22 cellular contexts compared by ENCODE assay signal in genomic region chr12:121723200-121723599, GRCh38. TPM values are rescaled to one million over a fixed set of nuclear protein-coding genes. Genes with fewer than 3 reads are reported as not detected.
"Had no signal": no experiment of that assay in that cellular context is flagged by ENCODE, and none has a peak within 500 bp of the region (broad histone marks: within the 10 kb centered on the region; RNA-seq: fewer than 3 reads in every experiment).

No MANE protein-coding gene starts in this region.

- H3K36me3 ChIP-seq: neutrophil, suprapubic skin had no signal

- H2AFZ ChIP-seq: parathyroid adenoma had no signal

- H3K4me3 ChIP-seq: lung, mucosa of descending colon, smooth muscle cell, suprapubic skin, upper lobe of left lung had no signal

- H3K4me2 ChIP-seq: smooth muscle cell had no signal

- H3K9ac ChIP-seq: parathyroid adenoma had no signal

- DNase-seq: cortex of kidney; effector memory CD8-positive, alpha-beta T cell; hypothalamus; immature natural killer cell; islet precursor cell; mucosa of descending colon; naive B cell; stimulated activated CD4-positive, alpha-beta T cell treated with anti-CD3 and anti-CD28 coated beads, Interleukin-12 subunit alpha, Interleukin-12 subunit beta, amount 100 ng/mL, for 4 hours; stimulated activated CD4-positive, alpha-beta T cell treated with anti-CD3 and anti-CD28 coated beads, Interleukin-1b, Interleukin-23, amount 100 ng/mL, for 48 hours; stimulated activated CD4-positive, alpha-beta T cell treated with anti-CD3 and anti-CD28 coated beads, Interleukin-4, amount 100 ng/mL, for 1 hour; stimulated activated CD8-positive, alpha-beta memory T cell treated with anti-CD3 and anti-CD28 coated beads, Interleukin-4, amount 100 ng/mL, for 48 hours; stimulated activated naive CD4-positive, alpha-beta T cell; stimulated activated naive CD8-positive, alpha-beta T cell treated with anti-CD3 and anti-CD28 coated beads, Interleukin-15, amount 100 ng/mL, for 72 hours; upper lobe of left lung had no signal

- ATAC-seq: effector memory CD8-positive, alpha-beta T cell; mucosa of descending colon; natural killer cell treated with Interleukin-12 subunit alpha and Interleukin-12 subunit beta and Interleukin-15 and Interleukin-18, amount 100 ng/mL, for 72 hours; sciatic nerve; stimulated activated naive CD8-positive, alpha-beta T cell treated with anti-CD3 and anti-CD28 coated beads, Interleukin-15, amount 100 ng/mL, for 72 hours had no signal

- H3K27ac ChIP-seq: neutrophil, parathyroid adenoma, suprapubic skin, upper lobe of left lung had no signal

- H3K9me3 ChIP-seq: mucosa of descending colon, neutrophil, suprapubic skin, upper lobe of left lung had no signal

- H3K27me3 ChIP-seq: neutrophil, suprapubic skin, upper lobe of left lung had no signal

- H3K4me1 ChIP-seq: parathyroid adenoma, suprapubic skin had no signal

RNA-seq across cellular contexts. Expression of gene MORN3, which starts 53.7 kb away (rescaled TPM):
- total RNA-seq: fibroblast of villous mesenchyme had no signal
